ENCODE assay signal across 17 cellular contexts in genomic region chr5:156491766-156492165, GRCh38.
DNase-seq lines count a peak whose midpoint lies in the region; ATAC-seq and TF ChIP-seq lines count a peak whose summit lies in the region.
"Had no signal": no experiment of that assay in that cellular context is flagged by ENCODE, and none has a peak within 500 bp of the region (broad histone marks: within the 10 kb centered on the region; RNA-seq: fewer than 3 reads in every experiment).

No MANE protein-coding gene starts in this region.

- H3K4me1 ChIP-seq in right atrium auricular region (peaks cover 0 to 14% of the 10 kb centered on the region in 2 donors), heart right ventricle (peaks cover 0 to 19% (median 8%) of the 10 kb centered on the region in 9 donors), mesenchymal stem cell (ENCODE audit: control insufficient read depth, insufficient read depth, low read depth, low read length) (no peaks in the 10 kb centered on the region), SJCRH30 (peaks cover 2% of the 10 kb centered on the region)
- H3K4me1 ChIP-seq: BLaER1, Caco-2 had no signal

- H2BK15ac ChIP-seq in mesenchymal stem cell (ENCODE audit: low read depth, poor library complexity, severe bottlenecking): no peak overlapping the region

- 14 to 15% methylated on average over 1 of the region's 1 CpG for WGBS in heart right ventricle, 2 donors
- WGBS in mesenchymal stem cell: no CpG with 5 or more reads among the region's 1 CpG

- H2AK5ac ChIP-seq in mesenchymal stem cell (ENCODE audit: low read length, severe bottlenecking): no peak overlapping the region

- H3K9me3 ChIP-seq in right atrium auricular region: no peaks in the 10 kb centered on the region
- peaks cover 0 to 43% (median 0%) of the 10 kb centered on the region in 11 donors for H3K9me3 ChIP-seq in heart right ventricle
- H3K9me3 ChIP-seq in mesenchymal stem cell (ENCODE audit: control insufficient read depth, low read length): peaks cover 22% of the 10 kb centered on the region
- H3K9me3 ChIP-seq in SJCRH30 (replicated peaks): peaks cover 6% of the 10 kb centered on the region
- H3K9me3 ChIP-seq: Caco-2 had no signal

- H3K79me1 ChIP-seq in mesenchymal stem cell (replicated peaks; ENCODE audit: low read length, poor library complexity, severe bottlenecking): no peaks in the 10 kb centered on the region

- no peak overlapping the region for H2BK5ac ChIP-seq in mesenchymal stem cell (ENCODE audit: low read depth, low read length, poor library complexity, severe bottlenecking)

- H3K36me3 ChIP-seq in right atrium auricular region (no peaks in the 10 kb centered on the region), heart right ventricle (no peaks in the 10 kb centered on the region), mesenchymal stem cell (ENCODE audit: control insufficient read depth in 1 of 2, insufficient read depth in 2 of 2, low read depth in 1 of 2, low read length in 2 of 2) (no peaks in the 10 kb centered on the region), SJCRH30 (no peaks in the 10 kb centered on the region)
- H3K36me3 ChIP-seq: BLaER1 had no signal

- no peak overlapping the region for H3K14ac ChIP-seq in mesenchymal stem cell (ENCODE audit: low read length in 2 of 2)

- no peak overlapping the region for H3K4me2 ChIP-seq in mesenchymal stem cell (ENCODE audit: low read length, poor library complexity, severe bottlenecking)
- H3K4me2 ChIP-seq: BLaER1 had no signal

- no peak overlapping the region for H2BK12ac ChIP-seq in mesenchymal stem cell (ENCODE audit: low read length in 2 of 2)

- intact Hi-C loops in Right ventricle myocardium inferior (cut with DNase I): no loop called here
- intact Hi-C loops in heart right ventricle (cut with DNase I): no loop called here

- no peak overlapping the region for H3K23ac ChIP-seq in mesenchymal stem cell (ENCODE audit: low read length in 2 of 2)

- TF ChIP-seq CTCF in right atrium auricular region (IDR thresholded peaks at IDR 0.05) (no peak), heart right ventricle (IDR thresholded peaks at IDR 0.05) (no peak)

- no peak overlapping the region for H2BK120ac ChIP-seq in mesenchymal stem cell (ENCODE audit: low read depth, low read length)

- H4K91ac ChIP-seq in mesenchymal stem cell (ENCODE audit: low read length): no peak overlapping the region

- H3K27me3 ChIP-seq in right atrium auricular region (no peaks in the 10 kb centered on the region), heart right ventricle (no peaks in the 10 kb centered on the region), mesenchymal stem cell (ENCODE audit: control insufficient read depth in 1 of 2, insufficient read depth in 1 of 2, low read length in 2 of 2) (no peaks in the 10 kb centered on the region), SJCRH30 (no peaks in the 10 kb centered on the region)
- H3K27me3 ChIP-seq: BLaER1 had no signal

- ATAC-seq in Right ventricle myocardium inferior (peak; percentile 50), heart right ventricle (peak; percentile 24 to 78 (median 49))
- ATAC-seq: CD8-positive, alpha-beta T cell had no signal

- H4K8ac ChIP-seq in mesenchymal stem cell (ENCODE audit: low read length): no peak overlapping the region

- H2AFZ ChIP-seq in mesenchymal stem cell (ENCODE audit: low read depth, low read length): no peak overlapping the region
- H2AFZ ChIP-seq: GM23248 had no signal

- no peak overlapping the region for H3K4me3 ChIP-seq in right atrium auricular region
- H3K4me3 ChIP-seq in heart right ventricle: no peak overlapping the region
- no peak overlapping the region for H3K4me3 ChIP-seq in mesenchymal stem cell (ENCODE audit: insufficient read depth in 1 of 2, low read depth in 1 of 2, low read length in 2 of 2)
- no peak overlapping the region for H3K4me3 ChIP-seq in SJCRH30
- H3K4me3 ChIP-seq: BLaER1, GM23248 had no signal

- no peak overlapping the region for H3K4ac ChIP-seq in mesenchymal stem cell (ENCODE audit: low read depth in 1 of 2, low read length in 2 of 2)

- H3K27ac ChIP-seq in right atrium auricular region: peak overlapping the region in 1 of 2 donors; percentile 44
- peak overlapping the region in 3 of 10 donors; percentile 25 to 51 (median 43) for H3K27ac ChIP-seq in heart right ventricle
- no peak overlapping the region for H3K27ac ChIP-seq in mesenchymal stem cell (ENCODE audit: low read length, poor library complexity, severe bottlenecking)
- no peak overlapping the region for H3K27ac ChIP-seq in SJCRH30
- H3K27ac ChIP-seq: 22Rv1, BLaER1, C4-2B, GM23248 had no signal

- DNase-seq in Right ventricle myocardium inferior (ENCODE audit: missing footprints) (no peak), right atrium auricular region (ENCODE audit: low spot score) (no peak), heart right ventricle (no peak), myocyte (ENCODE audit: low read depth) (peak; percentile 24), mesenchymal stem cell (no peak), SJCRH30 (no peak)
- DNase-seq: Caco-2; CD4-positive, CD25-positive, alpha-beta regulatory T cell; CD8-positive, alpha-beta T cell; DMS153; DND-41; GM23248; H7; HCEC 1CT had no signal

- H3K9ac ChIP-seq in mesenchymal stem cell (ENCODE audit: low read length): no peak overlapping the region
- H3K9ac ChIP-seq: BLaER1, GM23248 had no signal

- no peak overlapping the region for H3K18ac ChIP-seq in mesenchymal stem cell (ENCODE audit: low read depth in 1 of 2, low read length in 2 of 2)
